In the genomic region with DNA sequence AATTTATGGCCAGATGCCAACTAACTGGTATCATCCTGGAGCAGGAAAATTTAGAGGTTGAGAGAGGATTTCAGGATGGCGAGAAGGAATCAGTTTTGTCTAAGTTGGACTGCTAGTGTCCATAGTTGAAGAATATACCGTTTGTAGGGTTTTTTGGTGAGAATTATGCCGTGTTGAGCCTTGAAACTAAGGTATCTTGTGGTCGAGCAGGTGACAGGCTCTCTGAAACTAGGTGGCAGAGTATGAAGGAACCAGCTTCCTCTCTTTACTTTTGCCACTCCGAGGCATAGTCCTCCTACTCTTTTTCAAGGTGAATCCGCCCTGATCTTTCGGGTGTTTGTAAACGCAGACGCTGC, we compare ENCODE assay signal across 9 cellular contexts. TPM values are rescaled to one million over a fixed set of nuclear protein-coding genes. Genes with fewer than 3 reads are reported as not detected.
DNase-seq lines count a peak whose midpoint lies in the region; ATAC-seq and TF ChIP-seq lines count a peak whose summit lies in the region.
"Had no signal": no experiment of that assay in that cellular context is flagged by ENCODE, and none has a peak within 500 bp of the region (broad histone marks: within the 10 kb centered on the region; RNA-seq: fewer than 3 reads in every experiment).

No MANE protein-coding gene starts in this region.

- ATAC-seq in GM18498 (IDR thresholded peaks at IDR 0.05; ENCODE audit: unreplicated experiment) = peak; percentile 84
- ATAC-seq in GM21619 (IDR thresholded peaks at IDR 0.05; ENCODE audit: unreplicated experiment) = peak; percentile 77

- no peak for TF ChIP-seq POLR2A in lower leg skin (IDR thresholded peaks at IDR 0.05)
- no peak for TF ChIP-seq POLR2A in ovary (IDR thresholded peaks at IDR 0.05)

- H3K4me3 ChIP-seq in KMS-11 (IDR thresholded peaks at IDR 0.05; ENCODE audit: insufficient read depth, low read depth, low read length) (no peak overlapping the region), iPS-20b (ENCODE audit: low read length) (no peak overlapping the region), foreskin fibroblast (ENCODE audit: low read depth in 1 of 2, low read length in 2 of 2) (no peak overlapping the region), lower leg skin (ENCODE audit: low read depth, poor library complexity, severe bottlenecking) (no peak overlapping the region), ovary (no peak overlapping the region)
- H3K4me3 ChIP-seq: thoracic aorta had no signal

- DNase-seq in foreskin fibroblast = no peak
- no peak for DNase-seq in lower leg skin (ENCODE audit: low spot score in 2 of 2)
- no peak for DNase-seq in ovary
- no peak for DNase-seq in C1 segment of cervical spinal cord (lab: John Stamatoyannopoulos, UW)

- H3K4me2 ChIP-seq in KMS-11 = peak overlapping the region; percentile 94

- H3K9ac ChIP-seq in KMS-11 (peak overlapping the region; percentile 28; the same call in 1 of the 2 replicates), iPS-20b (ENCODE audit: low read depth, low read length) (peak overlapping the region; percentile 14; the same call in 1 of the 2 replicates)

- H3K27me3 ChIP-seq in KMS-11 (ENCODE audit: insufficient read depth, low read depth) (no peaks in the 10 kb centered on the region), iPS-20b (ENCODE audit: insufficient read depth, low read length) (no peaks in the 10 kb centered on the region), ovary (no peaks in the 10 kb centered on the region)

- peak overlapping the region; percentile 11 for H2AFZ ChIP-seq in KMS-11 (ENCODE audit: low read depth)

- peaks cover 79% of the 10 kb centered on the region for H3K79me2 ChIP-seq in KMS-11 (ENCODE audit: insufficient read depth, low read depth)

- WGBS in lower leg skin, 2 donors = 90 to 91% methylated on average over 9 of the region's 9 CpGs
- WGBS in ovary, 3 donors = 93 to 97% (median 95%) methylated on average over 9 of the region's 9 CpGs

- peaks cover 90% of the 10 kb centered on the region for H3K4me1 ChIP-seq in KMS-11 (ENCODE audit: low read depth, poor library complexity, severe bottlenecking)
- peaks cover 22% of the 10 kb centered on the region; the same call in 1 of the 2 replicates for H3K4me1 ChIP-seq in iPS-20b (ENCODE audit: insufficient read depth, low read length)
- peaks cover 7% of the 10 kb centered on the region for H3K4me1 ChIP-seq in ovary (ENCODE audit: insufficient read depth)

- TF ChIP-seq EP300 in ovary (IDR thresholded peaks at IDR 0.05) = no peak

- peak overlapping the region; percentile 83 for H3K27ac ChIP-seq in KMS-11
- H3K27ac ChIP-seq in iPS-20b (ENCODE audit: low read length) = no peak overlapping the region
- no peak overlapping the region for H3K27ac ChIP-seq in ovary
- H3K27ac ChIP-seq: thoracic aorta had no signal

- no peak for TF ChIP-seq CTCF in KMS-11 (conservative IDR thresholded peaks at IDR 0.05; ENCODE audit: low read depth, low read length)
- no peak for TF ChIP-seq CTCF in foreskin fibroblast (IDR thresholded peaks at IDR 0.05; ENCODE audit: low read depth, low read length)
- no peak for TF ChIP-seq CTCF in lower leg skin (IDR thresholded peaks at IDR 0.05)
- TF ChIP-seq CTCF in ovary (IDR thresholded peaks at IDR 0.05) = no peak

- intact Hi-C loops in lower leg skin (cut with DNase I; ENCODE audit: low total_unique reads) (no loop called here), ovary (cut with DNase I) (no loop called here)

- H3K9me3 ChIP-seq in iPS-20b (ENCODE audit: insufficient read depth, low read depth, low read length) (no peaks in the 10 kb centered on the region), ovary (no peaks in the 10 kb centered on the region)
- H3K9me3 ChIP-seq: thoracic aorta had no signal

- H3K36me3 ChIP-seq in KMS-11 (ENCODE audit: insufficient read depth) = no peaks in the 10 kb centered on the region
- no peaks in the 10 kb centered on the region for H3K36me3 ChIP-seq in iPS-20b (ENCODE audit: insufficient read depth, low read depth, low read length)
- no peaks in the 10 kb centered on the region for H3K36me3 ChIP-seq in ovary
- H3K36me3 ChIP-seq: thoracic aorta had no signal

- H4K20me1 ChIP-seq in KMS-11 (ENCODE audit: insufficient read depth) = no peaks in the 10 kb centered on the region

RNA-seq across cellular contexts. Expression of a gene that starts 9.7 kb away (rescaled TPM):
- total RNA-seq in lower leg skin (10 to 100 TPM; 27.0 to 58.5 (median 38.9) TPM), ovary (10 to 100 TPM; 13.1 to 25.6 (median 17.9) TPM)
- 10 to 100 TPM; 10.6 to 30.0 TPM for polyA plus RNA-seq in ovary
